ENCODE assay signal across 8 cellular contexts in the genomic region with DNA sequence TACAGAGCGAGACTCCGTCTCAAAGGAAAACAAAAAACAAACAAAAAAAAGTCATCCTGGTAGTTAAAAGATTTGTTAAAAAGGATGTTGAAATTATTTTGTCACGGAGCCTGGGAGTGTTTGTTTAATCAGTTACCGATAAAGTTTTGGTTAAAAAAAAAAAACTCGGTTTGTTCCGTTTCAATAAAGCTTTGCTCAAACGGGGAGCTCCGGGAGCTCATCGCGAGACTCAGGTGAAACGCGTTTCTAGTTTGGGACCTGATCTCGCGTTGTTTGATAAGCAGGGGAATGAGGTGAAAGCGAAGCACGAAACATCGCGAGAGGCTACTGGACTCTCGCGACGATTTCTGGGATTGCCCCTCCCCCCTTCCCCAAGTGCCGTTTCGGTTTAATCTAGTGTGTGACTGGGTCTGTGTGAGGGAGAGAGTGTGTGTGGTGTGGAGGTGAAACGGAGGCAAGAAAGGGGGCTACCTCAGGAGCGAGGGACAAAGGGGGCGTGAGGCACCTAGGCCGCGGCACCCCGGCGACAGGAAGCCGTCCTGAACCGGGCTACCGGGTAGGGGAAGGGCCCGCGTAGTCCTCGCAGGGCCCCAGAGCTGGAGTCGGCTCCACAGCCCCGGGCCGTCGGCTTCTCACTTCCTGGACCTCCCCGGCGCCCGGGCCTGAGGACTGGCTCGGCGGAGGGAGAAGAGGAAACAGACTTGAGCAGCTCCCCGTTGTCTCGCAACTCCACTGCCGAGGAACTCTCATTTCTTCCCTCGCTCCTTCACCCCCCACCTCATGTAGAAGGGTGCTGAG. TPM values are rescaled to one million over a fixed set of nuclear protein-coding genes. Genes with fewer than 3 reads are reported as not detected.
A peak's percentile ranks its signal among the peaks of the same experiment; 100 is the strongest.
DNase-seq lines count a peak whose midpoint lies in the region; ATAC-seq and TF ChIP-seq lines count a peak whose summit lies in the region.

A gene (plus strand): TSS at position 374 of the 798 bp plus-strand sequence. CDS start 586 bp downstream, outside the sequence.

- H3K27ac ChIP-seq in adipose tissue (ENCODE audit: low read depth, low read length) (peak within 1 kb of the TSS; percentile 98), trophoblast cell (ENCODE audit: low read depth, low read length) (peak within 1 kb of the TSS; percentile 96), transverse colon (peak within 1 kb of the TSS; percentile 97 to 100 (median 98))

- H3K27me3 ChIP-seq in trophoblast cell (ENCODE audit: insufficient read depth, low read length) (no peaks in the 10 kb centered on the region), transverse colon (no peaks in the 10 kb centered on the region)

- intact Hi-C loops in cardiac septum (cut with DNase I) (loop anchor here (1.0 kb wide), 1 partner anchor 10 kb away; a partner anchor contains a TSS), transverse colon (cut with DNase I; ENCODE audit: low total_unique reads) (no loop called here)

- H3K9me3 Mint-ChIP-seq in T-cell: no peaks in the 10 kb centered on the region

- H3K79me1 ChIP-seq in trophoblast cell (ENCODE audit: low read length): peaks cover 8% of the 10 kb centered on the region

- TF ChIP-seq CTCF in GM12865 (IDR thresholded peaks at IDR 0.05; ENCODE audit: insufficient read depth, low read depth, low read length, missing control alignments) (no peak), transverse colon (IDR thresholded peaks at IDR 0.05) (no peak)

- H3K23ac ChIP-seq in trophoblast cell (ENCODE audit: low read length): peak within 1 kb of the TSS; percentile 88

- peaks cover 17% of the 10 kb centered on the region for H3K79me2 ChIP-seq in trophoblast cell (ENCODE audit: control insufficient read depth, insufficient read depth, low read length, poor library complexity)

- H2AFZ ChIP-seq in trophoblast cell (ENCODE audit: insufficient read depth, low read length, poor library complexity): peak within 1 kb of the TSS; percentile 81

- POLR2A ChIA-PET in T-cell (lab: Charles Lee): interaction anchor here (0.5 to 3.1 kb wide), 7 partner anchors 8 to 1186 kb away, joined by 3 to 26 read pairs (median 3); a partner anchor contains a TSS

- H3K9me3 ChIP-seq in trophoblast cell (ENCODE audit: insufficient read depth, low read depth, low read length) (no peaks in the 10 kb centered on the region), transverse colon (no peaks in the 10 kb centered on the region)

- no peak within 1 kb of the TSS for H2BK12ac ChIP-seq in trophoblast cell (ENCODE audit: low read length)

- peak within 1 kb of the TSS; percentile 18 for H2BK120ac ChIP-seq in trophoblast cell (ENCODE audit: insufficient read depth, low read length, poor library complexity)

- CTCF ChIA-PET in T-cell (lab: Charles Lee): interaction anchor here (0.6 to 2.8 kb wide), 6 partner anchors 10 to 594 kb away, joined by 3 to 23 read pairs (median 3); a partner anchor contains a TSS

- peak within 1 kb of the TSS; percentile 99 for H3K4me2 ChIP-seq in trophoblast cell (ENCODE audit: low read length)

- H3K36me3 ChIP-seq in trophoblast cell (ENCODE audit: control insufficient read depth in 1 of 2, insufficient read depth in 2 of 2, low read length in 2 of 2) (no peaks in the 10 kb centered on the region), transverse colon (no peaks in the 10 kb centered on the region)

- H3K4me1 Mint-ChIP-seq in T-cell: peaks cover 34 to 44% (median 41%) of the 10 kb centered on the region in 3 donors

- peak within 1 kb of the TSS; percentile 60 for H2BK5ac ChIP-seq in trophoblast cell (ENCODE audit: low read depth, low read length, poor library complexity)

- H3K14ac ChIP-seq in trophoblast cell (ENCODE audit: low read length): peak within 1 kb of the TSS; percentile 69

- H3K27me3 Mint-ChIP-seq in T-cell: no peaks in the 10 kb centered on the region

- peak within 1 kb of the TSS; percentile 92 to 94 (median 93) for H3K4me3 Mint-ChIP-seq in T-cell

- in situ Hi-C loops in transverse colon (cut with MboI; ENCODE audit: low pct_ligation_motif_present in 1 of 4, low pct_unique_long_range_greater_than_20kb in 1 of 4, low sequenced_read_pairs in 3 of 4): no loop called here

- peak within 1 kb of the TSS; percentile 72 for H4K91ac ChIP-seq in trophoblast cell (ENCODE audit: low read depth, low read length)

- WGBS in adipose tissue, 3 donors: 1% methylated on average over 37 to 49 of the region's 49 CpGs
- WGBS in trophoblast cell (ENCODE audit: extremely low coverage, insufficient coverage, insufficient read length): no CpG with 5 or more reads among the region's 49 CpGs
- WGBS in transverse colon (ENCODE audit: low coverage in 1 of 2), 2 donors: 2 to 3% methylated on average over 12 to 46 of the region's 49 CpGs

- no peak for TF ChIP-seq EP300 in transverse colon (IDR thresholded peaks at IDR 0.05; ENCODE audit: low read depth)

- peak within 1 kb of the TSS; percentile 4 for H2AK5ac ChIP-seq in trophoblast cell (ENCODE audit: low read length)

- ATAC-seq in HG02798 (IDR thresholded peaks at IDR 0.05; ENCODE audit: poor library complexity, unreplicated experiment) (peak; percentile 82), T-cell (replicated peaks in 1 of 4) (peak; percentile 85 to 89 (median 87))

- H3K36me3 Mint-ChIP-seq in T-cell: peaks cover 5% of the 10 kb centered on the region

- TF ChIP-seq POLR2A in transverse colon (IDR thresholded peaks at IDR 0.05): peak; percentile 98

- H3K4me3 ChIP-seq in GM12865 (ENCODE audit: low read depth, low read length) (peak within 1 kb of the TSS; percentile 88), trophoblast cell (ENCODE audit: low read depth, low read length) (peak within 1 kb of the TSS; percentile 96), transverse colon (peak within 1 kb of the TSS; percentile 73 to 97 (median 79))

- peak within 1 kb of the TSS; percentile 94 for H3K4ac ChIP-seq in trophoblast cell (ENCODE audit: low read depth, low read length)

- H3K27ac Mint-ChIP-seq in T-cell: peak within 1 kb of the TSS; percentile 94 to 98

- H4K8ac ChIP-seq in trophoblast cell (ENCODE audit: low read depth, low read length): peak within 1 kb of the TSS; percentile 84

- H3K4me1 ChIP-seq in trophoblast cell (ENCODE audit: control insufficient read depth in 1 of 2, insufficient read depth in 2 of 2, low read length in 2 of 2) (no peaks in the 10 kb centered on the region), transverse colon (peaks cover 10 to 39% (median 32%) of the 10 kb centered on the region in 4 donors)

- H3K18ac ChIP-seq in trophoblast cell (ENCODE audit: low read length): peak within 1 kb of the TSS; percentile 47

- DNase-seq in GM12865 (ENCODE audit: low read depth): peak; percentile 99
- DNase-seq in NCI-H1436 treated with DMSO at 0.1 percent for 48 hours (lab: John Stamatoyannopoulos, UW): peak; percentile 99
- DNase-seq in T-cell: peak; percentile 87 to 98 (median 94)
- peak; percentile 97 for DNase-seq in cardiac septum (ENCODE audit: low spot score)
- peak; percentile 98 to 100 for DNase-seq in trophoblast cell
- DNase-seq in transverse colon: peak; percentile 97

- peak within 1 kb of the TSS; percentile 100 for H3K9ac ChIP-seq in trophoblast cell (ENCODE audit: low read length)

- peak within 1 kb of the TSS; percentile 80 for H4K12ac ChIP-seq in trophoblast cell (ENCODE audit: low read depth, low read length)

RNA-seq across cellular contexts. Expression of the gene that starts here (rescaled TPM):
- total RNA-seq in T-cell (100 to 1,000 TPM in 4 of 5 donors, 10 to 100 TPM in 1; 95.6 to 108 (median 104) TPM), cardiac septum (29.1 TPM), transverse colon (10 to 100 TPM; 31.4 to 66.5 (median 49.4) TPM)
- 10 to 100 TPM in 2 of 3 donors, 1 to 10 TPM in 1; 5.8 to 13.4 (median 12.9) TPM for polyA plus RNA-seq in adipose tissue
- 33.7 and 34.2 TPM in 2 replicates for polyA plus RNA-seq in trophoblast cell (2013)

Comparison
In these comparisons a context has a peak if more than half of its experiments do, and no peak if none do; other contexts are left out.
1. Peak in every context shown above with its lines: DNase-seq, ATAC-seq, H3K4me3 ChIP-seq and H3K27ac ChIP-seq.